Comparison of ENCODE assay signal across 30 cellular contexts in genomic region chr4:150826302-150826701, GRCh38.
DNase-seq lines count a peak whose midpoint lies in the region; ATAC-seq, FAIRE-seq and TF ChIP-seq lines count a peak whose summit lies in the region.
"Had no signal": no experiment of that assay in that cellular context is flagged by ENCODE, and none has a peak within 500 bp of the region (broad histone marks: within the 10 kb centered on the region; RNA-seq: fewer than 3 reads in every experiment).

No MANE protein-coding gene starts in this region.

- intact Hi-C loops in right cardiac atrium (cut with DNase I): no loop called here

- H3K4me3 ChIP-seq in right cardiac atrium (ENCODE audit: low read length): no peak overlapping the region
- H3K4me3 ChIP-seq: body of pancreas, lung, SJCRH30, testis had no signal

- no peaks in the 10 kb centered on the region for H3K9me3 Mint-ChIP-seq in activated T-cell treated with anti-CD3 and anti-CD28 coated beads, Interleukin-2, amount 50 U/mL, for 72 hours
- no peaks in the 10 kb centered on the region for H3K9me3 Mint-ChIP-seq in activated T-cell treated with anti-CD3 and anti-CD28 coated beads, Interleukin-2, amount 50 U/mL, for 24 hours
- no peaks in the 10 kb centered on the region for H3K9me3 Mint-ChIP-seq in activated T-helper 17 cell treated with anti-CD3 and anti-CD28 coated beads, Interleukin-2, amount 50 U/mL, for 72 hours
- H3K9me3 Mint-ChIP-seq: activated naive CD8-positive, alpha-beta T cell treated with anti-CD3 and anti-CD28 coated beads, Interleukin-2, amount 50 U/mL, for 24 hours had no signal

- peak overlapping the region; percentile 18 for H3K27ac Mint-ChIP-seq in activated T-cell treated with anti-CD3 and anti-CD28 coated beads, Interleukin-2, amount 50 U/mL, for 72 hours
- no peak overlapping the region for H3K27ac Mint-ChIP-seq in activated T-cell treated with anti-CD3 and anti-CD28 coated beads, Interleukin-2, amount 50 U/mL, for 24 hours
- H3K27ac Mint-ChIP-seq in activated T-helper 17 cell treated with anti-CD3 and anti-CD28 coated beads, Interleukin-2, amount 50 U/mL, for 72 hours: peak overlapping the region; percentile 83
- H3K27ac Mint-ChIP-seq: activated CD8-positive, alpha-beta T cell treated with anti-CD3 and anti-CD28 coated beads, Interleukin-2, amount 10 ng/mL, durations not matched to agents 7 days and 5 days; activated naive CD8-positive, alpha-beta T cell treated with anti-CD3 and anti-CD28 coated beads, Interleukin-2, amount 50 U/mL, for 24 hours had no signal

- H3K27me3 Mint-ChIP-seq in activated T-cell treated with anti-CD3 and anti-CD28 coated beads, Interleukin-2, amount 50 U/mL, for 72 hours (ENCODE audit: low read depth): no peaks in the 10 kb centered on the region
- H3K27me3 Mint-ChIP-seq in activated T-cell treated with anti-CD3 and anti-CD28 coated beads, Interleukin-2, amount 50 U/mL, for 24 hours: no peaks in the 10 kb centered on the region
- no peaks in the 10 kb centered on the region for H3K27me3 Mint-ChIP-seq in activated T-helper 17 cell treated with anti-CD3 and anti-CD28 coated beads, Interleukin-2, amount 50 U/mL, for 72 hours
- H3K27me3 Mint-ChIP-seq: activated CD4-positive, alpha-beta T cell treated with anti-CD3 and anti-CD28 coated beads for 36 hours; activated naive CD8-positive, alpha-beta T cell treated with anti-CD3 and anti-CD28 coated beads, Interleukin-2, amount 50 U/mL, for 24 hours had no signal

- peak overlapping the region in 1 of 2 donors; percentile 42 for H3K4me3 Mint-ChIP-seq in activated T-cell treated with anti-CD3 and anti-CD28 coated beads, Interleukin-2, amount 50 U/mL, for 72 hours
- no peak overlapping the region for H3K4me3 Mint-ChIP-seq in activated T-cell treated with anti-CD3 and anti-CD28 coated beads, Interleukin-2, amount 50 U/mL, for 24 hours
- H3K4me3 Mint-ChIP-seq in activated T-helper 17 cell treated with anti-CD3 and anti-CD28 coated beads, Interleukin-2, amount 50 U/mL, for 72 hours: peak overlapping the region; percentile 58
- H3K4me3 Mint-ChIP-seq: activated CD4-positive, alpha-beta T cell treated with anti-CD3 and anti-CD28 coated beads for 36 hours; activated CD8-positive, alpha-beta T cell treated with anti-CD3 and anti-CD28 coated beads, Interleukin-2, amount 10 ng/mL, durations not matched to agents 7 days and 5 days; activated naive CD8-positive, alpha-beta T cell treated with anti-CD3 and anti-CD28 coated beads, Interleukin-2, amount 50 U/mL, for 24 hours had no signal

- H3K9me3 ChIP-seq in right cardiac atrium (ENCODE audit: control insufficient read depth, low read length): no peaks in the 10 kb centered on the region
- H3K9me3 ChIP-seq: body of pancreas, SJCRH30, testis had no signal

- no peak for ATAC-seq in activated T-cell treated with anti-CD3 and anti-CD28 coated beads, Interleukin-2, amount 50 U/mL, for 72 hours (replicated peaks in 1 of 2)
- no peak for ATAC-seq in activated T-helper 17 cell treated with anti-CD3 and anti-CD28 coated beads, Interleukin-2, amount 50 U/mL, for 72 hours (replicated peaks)
- no peak for ATAC-seq in HG02852 (IDR thresholded peaks at IDR 0.05; ENCODE audit: unreplicated experiment)
- no peak for ATAC-seq in HG02973 (IDR thresholded peaks at IDR 0.05; ENCODE audit: unreplicated experiment)
- ATAC-seq in right cardiac atrium: no peak
- ATAC-seq: activated CD4-positive, alpha-beta T cell treated with anti-CD3 and anti-CD28 coated beads for 36 hours; activated CD8-positive, alpha-beta T cell treated with anti-CD3 and anti-CD28 coated beads, Interleukin-2, amount 10 ng/mL, durations not matched to agents 7 days and 5 days; activated naive CD8-positive, alpha-beta T cell treated with anti-CD3 and anti-CD28 coated beads, Interleukin-2, amount 50 U/mL, for 24 hours; body of pancreas; sciatic nerve had no signal

- no peak for TF ChIP-seq CTCF in D721Med (IDR thresholded peaks at IDR 0.05; ENCODE audit: insufficient read depth, missing control alignments)

- H3K4me1 Mint-ChIP-seq in activated T-cell treated with anti-CD3 and anti-CD28 coated beads, Interleukin-2, amount 50 U/mL, for 72 hours (ENCODE audit: low read depth): peaks cover 26% of the 10 kb centered on the region
- peaks cover 42% of the 10 kb centered on the region for H3K4me1 Mint-ChIP-seq in activated T-cell treated with anti-CD3 and anti-CD28 coated beads, Interleukin-2, amount 50 U/mL, for 24 hours (ENCODE audit: low read depth)
- H3K4me1 Mint-ChIP-seq in activated T-helper 17 cell treated with anti-CD3 and anti-CD28 coated beads, Interleukin-2, amount 50 U/mL, for 72 hours: peaks cover 38% of the 10 kb centered on the region

- H3K27ac ChIP-seq in right cardiac atrium (ENCODE audit: low read length): no peak overlapping the region
- H3K27ac ChIP-seq: body of pancreas, SJCRH30, testis had no signal

- DNase-seq in activated T-cell treated with anti-CD3 and anti-CD28 coated beads, Interleukin-2, amount 50 U/mL, for 72 hours: no peak
- DNase-seq in activated T-cell treated with anti-CD3 and anti-CD28 coated beads, Interleukin-2, amount 50 U/mL, for 24 hours: no peak
- DNase-seq in myocyte (ENCODE audit: low read depth) (peak; percentile 11), D721Med (ENCODE audit: insufficient read length, low spot score) (no peak), right cardiac atrium (no peak)
- DNase-seq: activated CD4-positive, alpha-beta T cell treated with anti-CD3 and anti-CD28 coated beads for 36 hours; activated CD8-positive, alpha-beta T cell treated with anti-CD3 and anti-CD28 coated beads, Interleukin-2, amount 10 ng/mL, durations not matched to agents 7 days and 5 days; activated naive CD8-positive, alpha-beta T cell treated with anti-CD3 and anti-CD28 coated beads, Interleukin-2, amount 50 U/mL, for 24 hours; body of pancreas; DMS53; GF-D8; IMR-90; NCI-H1092; NCI-H187; NCI-H2171 treated with DMSO at 0.1 percent for 48 hours; NCI-H524 treated with DMSO at 0.1 percent for 48 hours; NK-92 treated with Interleukin-12 subunit alpha and Interleukin-12 subunit beta, amount 100 ng/mL, for 24 hours; posterior cingulate gyrus; SJCRH30; stimulated activated CD4-positive, alpha-beta T cell treated with anti-CD3 and anti-CD28 coated beads, Interleukin-4, amount 100 ng/mL, for 4 hours; stimulated activated naive CD4-positive, alpha-beta T cell treated with Interleukin-2 at 50 U/mL for 16 hours; testis had no signal

- peaks cover 9 to 22% of the 10 kb centered on the region in 2 donors for H3K36me3 Mint-ChIP-seq in activated T-cell treated with anti-CD3 and anti-CD28 coated beads, Interleukin-2, amount 50 U/mL, for 72 hours (ENCODE audit: insufficient read depth in 2 of 2)
- H3K36me3 Mint-ChIP-seq in activated T-cell treated with anti-CD3 and anti-CD28 coated beads, Interleukin-2, amount 50 U/mL, for 24 hours (ENCODE audit: low read depth): peaks cover 79% of the 10 kb centered on the region
- H3K36me3 Mint-ChIP-seq in activated T-helper 17 cell treated with anti-CD3 and anti-CD28 coated beads, Interleukin-2, amount 50 U/mL, for 72 hours (ENCODE audit: low read depth): peaks cover 82% of the 10 kb centered on the region

- FAIRE-seq in D721Med (lab: Jason Lieb, UNC): no peak
- FAIRE-seq: H54, keratinocyte, urothelium cell line had no signal

- peaks cover 1% of the 10 kb centered on the region for H3K4me1 ChIP-seq in right cardiac atrium (ENCODE audit: control insufficient read depth, insufficient read depth, low read length)
- H3K4me1 ChIP-seq: SJCRH30, testis had no signal

- WGBS in right cardiac atrium: 100% methylated on average over 1 of the region's 1 CpG

- H3K27me3 ChIP-seq in right cardiac atrium (ENCODE audit: control insufficient read depth, insufficient read depth): no peaks in the 10 kb centered on the region
- H3K27me3 ChIP-seq: body of pancreas, SJCRH30, testis had no signal
